Comparison of ENCODE assay signal across 1 cellular context in genomic region chr19:11340099-11340467, GRCh38.
TF ChIP-seq lines count a peak whose summit lies in the region.

No MANE protein-coding gene starts in this region.

TF ChIP-seq in WTC11, 78 proteins besides CTCF, POLR2A, EP300 and RAD21:
- TF ChIP-seq ZNF121 (CRISPR knock-in tag; IDR thresholded peaks at IDR 0.05): peak; percentile 88
